In genomic region chr20:25389858-25390537, GRCh38 we compare ENCODE assay signal across 1 cellular context.
TF ChIP-seq lines count a peak whose summit lies in the region.

No MANE protein-coding gene starts in this region.

TF ChIP-seq in HepG2, 621 proteins besides CTCF, POLR2A, EP300 and RAD21 (continued from another document and continues in another):
- TF ChIP-seq ZBTB40 (IDR thresholded peaks at IDR 0.05) (no peak), ZBTB40 (CRISPR knock-in tag; IDR thresholded peaks at IDR 0.05) (peak; percentile 81), ZFX (CRISPR knock-in tag; IDR thresholded peaks at IDR 0.05; ENCODE audit: low read depth) (peak; percentile 94), ZNF263 (CRISPR knock-in tag; IDR thresholded peaks at IDR 0.05) (peak; percentile 41; the same call in 1 of the 2 replicates), NRL (CRISPR knock-in tag; IDR thresholded peaks at IDR 0.05; ENCODE audit: borderline replicate concordance) (peak; percentile 98), MYC (CRISPR knock-in tag; IDR thresholded peaks at IDR 0.05; ENCODE audit: borderline replicate concordance) (peak; percentile 61; the same call in 1 of the 2 replicates), MAF1 (CRISPR knock-in tag; IDR thresholded peaks at IDR 0.05; ENCODE audit: borderline replicate concordance) (peak; percentile 80; the same call in 1 of the 2 replicates), ELK4 (CRISPR knock-in tag; IDR thresholded peaks at IDR 0.05; ENCODE audit: borderline replicate concordance) (no peak; the same call in 1 of the 2 replicates), ZNF232 (CRISPR knock-in tag; IDR thresholded peaks at IDR 0.05; ENCODE audit: borderline replicate concordance) (no peak), NR0B2 (CRISPR knock-in tag; IDR thresholded peaks at IDR 0.05) (peak; percentile 75; the same call in 1 of the 2 replicates), TRAFD1 (CRISPR knock-in tag; IDR thresholded peaks at IDR 0.05; ENCODE audit: borderline replicate concordance) (no peak), NR2C2 (CRISPR knock-in tag; IDR thresholded peaks at IDR 0.05; ENCODE audit: borderline replicate concordance) (peak; percentile 38), NFE2L1 (CRISPR knock-in tag; IDR thresholded peaks at IDR 0.05; ENCODE audit: borderline replicate concordance) (0 out of 2 replicates have a peak, but pooled peaks have one; percentile 42), ZNF672 (CRISPR knock-in tag; IDR thresholded peaks at IDR 0.05) (peak; percentile 61; the same call in 1 of the 2 replicates), TEAD3 (CRISPR knock-in tag; optimal IDR thresholded peaks at IDR 0.05; ENCODE audit: borderline replicate concordance) (no peak), TBL1XR1 (IDR thresholded peaks at IDR 0.05; ENCODE audit: borderline replicate concordance, low read length, partially characterized antibody) (no peak), ZNF777 (CRISPR knock-in tag; IDR thresholded peaks at IDR 0.05) (peak; percentile 94), DDIT3 (CRISPR knock-in tag; IDR thresholded peaks at IDR 0.05) (no peak), ZNF224 (CRISPR knock-in tag; IDR thresholded peaks at IDR 0.05) (no peak), ZBTB39 (CRISPR knock-in tag; IDR thresholded peaks at IDR 0.05) (peak; percentile 85), CCDC6 (CRISPR knock-in tag; IDR thresholded peaks at IDR 0.05) (no peak), FOXM1 (CRISPR knock-in tag; IDR thresholded peaks at IDR 0.05) (peak; percentile 77; the same call in 1 of the 2 replicates), ZNF282 (IDR thresholded peaks at IDR 0.05; ENCODE audit: partially characterized antibody) (no peak), TAF1 (CRISPR knock-in tag; IDR thresholded peaks at IDR 0.05) (peak; percentile 56; the same call in 1 of the 2 replicates), ZNF20 (CRISPR knock-in tag; IDR thresholded peaks at IDR 0.05) (no peak), MAZ (IDR thresholded peaks at IDR 0.05; ENCODE audit: borderline replicate concordance, low read depth, low read length) (no peak), MAZ (CRISPR knock-in tag; IDR thresholded peaks at IDR 0.05; ENCODE audit: low read depth) (peak; percentile 86), WIZ (CRISPR knock-in tag; IDR thresholded peaks at IDR 0.05) (peak; percentile 93; the same call in 1 of the 2 replicates), HOXA9 (CRISPR knock-in tag; IDR thresholded peaks at IDR 0.05; ENCODE audit: borderline replicate concordance) (peak; percentile 26; the same call in 1 of the 2 replicates), ZNF687 (CRISPR knock-in tag; IDR thresholded peaks at IDR 0.05) (peak; percentile 81; the same call in 1 of the 2 replicates), ZFP91 (CRISPR knock-in tag; IDR thresholded peaks at IDR 0.05; ENCODE audit: borderline replicate concordance) (peak; percentile 51; the same call in 1 of the 2 replicates), ZBTB2 (CRISPR knock-in tag; IDR thresholded peaks at IDR 0.05; ENCODE audit: low read depth) (peak; percentile 28; the same call in 1 of the 2 replicates), ZNF543 (CRISPR knock-in tag; IDR thresholded peaks at IDR 0.05) (peak; percentile 83), ELF4 (CRISPR knock-in tag; IDR thresholded peaks at IDR 0.05; ENCODE audit: borderline replicate concordance) (no peak)
